In genomic region chrX:45807572-45808425, GRCh38 we compare ENCODE assay signal across 8 cellular contexts.
DNase-seq lines count a peak whose midpoint lies in the region; ATAC-seq and TF ChIP-seq lines count a peak whose summit lies in the region.

No MANE protein-coding gene starts in this region.

- H3K36me3 ChIP-seq in lower lobe of right lung, result no peaks in the 10 kb centered on the region

- H3K9me3 ChIP-seq in lower lobe of right lung, result no peaks in the 10 kb centered on the region

- H3K4me1 ChIP-seq in lower lobe of right lung, result no peaks in the 10 kb centered on the region

- peak in 1 of 2 donors; percentile 67 for ATAC-seq in lower lobe of right lung
- no peak for ATAC-seq in GM18867 (IDR thresholded peaks at IDR 0.05; ENCODE audit: unreplicated experiment)
- ATAC-seq in HG02571 (IDR thresholded peaks at IDR 0.05; ENCODE audit: unreplicated experiment), result no peak
- no peak for ATAC-seq in GM18873 (IDR thresholded peaks at IDR 0.05; ENCODE audit: low FRiP score, unreplicated experiment)

- in situ Hi-C loops in ACHN (cut with HindIII; ENCODE audit: low pct_ligation_motif_present, low pct_unique_long_range_greater_than_20kb, low sequenced_read_pairs), result no loop called here

- DNase-seq in ACHN (peak; percentile 58), amniotic epithelial cell (ENCODE audit: low read depth) (peak; percentile 84), lower lobe of right lung (no peak), DMS79 treated with DMSO at 0.1 percent for 48 hours (lab: John Stamatoyannopoulos, UW) (no peak)
- DNase-seq in Jurkat, Clone E6-1 (ENCODE audit: low read depth, low spot score), result peak; percentile 52

- peak overlapping the region; percentile 3; the same call in 1 of the 2 replicates for H3K4me3 ChIP-seq in Jurkat, Clone E6-1 (ENCODE audit: low read length)
- H3K4me3 ChIP-seq in lower lobe of right lung, result peak overlapping the region; percentile 37

- no peak for TF ChIP-seq CTCF in lower lobe of right lung (IDR thresholded peaks at IDR 0.05)

- no peaks in the 10 kb centered on the region for H3K27me3 ChIP-seq in lower lobe of right lung (ENCODE audit: low read depth)

- H3K27ac ChIP-seq in lower lobe of right lung, result peak overlapping the region; percentile 53

- intact Hi-C loops in lower lobe of right lung (cut with DNase I), result no loop called here

Comparison
In these comparisons a context has a peak if more than half of its experiments do, and no peak if none do; other contexts are left out.
1. DNase-seq: peak in ACHN (single experiment), Jurkat, Clone E6-1 (single experiment) and amniotic epithelial cell (single experiment); none in lower lobe of right lung (single experiment) and DMS79 treated with DMSO at 0.1 percent for 48 hours (single experiment).